In genomic region chr12:130983328-130984017, GRCh38 we compare ENCODE assay signal across 25 cellular contexts. TPM values are rescaled to one million over a fixed set of nuclear protein-coding genes. Genes with fewer than 3 reads are reported as not detected.
DNase-seq lines count a peak whose midpoint lies in the region; ATAC-seq and TF ChIP-seq lines count a peak whose summit lies in the region.
"Had no signal": no experiment of that assay in that cellular context is flagged by ENCODE, and none has a peak within 500 bp of the region (broad histone marks: within the 10 kb centered on the region; RNA-seq: fewer than 3 reads in every experiment).

No MANE protein-coding gene starts in this region.

- CTCF ChIA-PET in PC-9 (lab: Charles Lee) = no interaction called here

- no peaks in the 10 kb centered on the region for H3K9me2 ChIP-seq in PC-9 (ENCODE audit: insufficient read depth)

- no TSS peak for BruUV-seq in PC-9 (replicated peaks; lab: Mats Ljungman, UMichigan)

- H3K27me3 Mint-ChIP-seq in progenitor cell of endocrine pancreas = peaks cover 11% of the 10 kb centered on the region

- TF ChIP-seq CTCF in progenitor cell of endocrine pancreas (IDR thresholded peaks at IDR 0.05; ENCODE audit: unreplicated experiment) = no peak
- TF ChIP-seq CTCF in PC-9 (conservative IDR thresholded peaks at IDR 0.05) = no peak

- H4K20me1 ChIP-seq in BLaER1 treated with 17β-estradiol and CSF1 and Interleukin-3, amounts not matched to agents 10 nM and 100 nM = no peaks in the 10 kb centered on the region
- H4K20me1 ChIP-seq in PC-9 (ENCODE audit: insufficient read depth) = no peaks in the 10 kb centered on the region

- H3K36me3 Mint-ChIP-seq in progenitor cell of endocrine pancreas (ENCODE audit: insufficient read depth) = no peaks in the 10 kb centered on the region
- H3K36me3 Mint-ChIP-seq: activated naive CD4-positive, alpha-beta T cell treated with anti-CD3 and anti-CD28 coated beads, Interleukin-2, amount 50 U/mL, for 72 hours; CD4-positive, CD25-positive, alpha-beta regulatory T cell; mesothelial cell of epicardium had no signal

- DNase-seq in OCI-M1 (lab: John Stamatoyannopoulos, UW) (peak; percentile 41), cardiac septum (ENCODE audit: low spot score) (peak; percentile 54), progenitor cell of endocrine pancreas (ENCODE audit: low spot score, unreplicated experiment) (no peak), PC-9 (no peak)
- no peak for DNase-seq in activated CD4-positive, CD25-positive, alpha-beta regulatory T cell (lab: John Stamatoyannopoulos, UW)
- DNase-seq in stimulated activated CD4-positive, alpha-beta T cell treated with anti-CD3 and anti-CD28 coated beads, Interleukin-1b, Interleukin-23, amount 100 ng/mL, for 48 hours = no peak
- DNase-seq: activated B cell treated with CpG ODN at 0.5 μM for 24 hours; activated CD8-positive, alpha-beta T cell treated with anti-CD3 and anti-CD28 coated beads for 36 hours; activated T-cell treated with anti-CD3 and anti-CD28 coated beads, Interleukin-2, amount 50 U/mL, for 24 hours; body of pancreas; CD4-positive, CD25-positive, alpha-beta regulatory T cell; DMS53; KG1; NCI-H1092; NCI-H2081; NCI-H510A; stimulated activated CD4-positive, alpha-beta T cell treated with anti-CD3 and anti-CD28 coated beads, Interleukin-4, amount 100 ng/mL, for 4 hours had no signal

- ATAC-seq in GM18868 (IDR thresholded peaks at IDR 0.05; ENCODE audit: unreplicated experiment) = no peak
- ATAC-seq: activated CD8-positive, alpha-beta T cell treated with anti-CD3 and anti-CD28 coated beads for 36 hours; activated naive CD4-positive, alpha-beta T cell treated with anti-CD3 and anti-CD28 coated beads, Interleukin-2, amount 50 U/mL, for 72 hours; body of pancreas had no signal

- no peak overlapping the region for H2AFZ ChIP-seq in PC-9

- POLR2A ChIA-PET in PC-9 (lab: Charles Lee; ENCODE audit: unreplicated experiment) = no interaction called here

- intact Hi-C loops in cardiac septum (cut with DNase I) (no loop called here), PC-9 (cut with micrococcal nuclease; ENCODE audit: unreplicated experiment) (no loop called here)

- no peaks in the 10 kb centered on the region for H3K36me3 ChIP-seq in BLaER1 treated with 17β-estradiol and CSF1 and Interleukin-3, amounts not matched to agents 10 nM and 100 nM
- H3K36me3 ChIP-seq in PC-9 (ENCODE audit: low read depth) = no peaks in the 10 kb centered on the region
- H3K36me3 ChIP-seq: SJSA1, vagina had no signal

- H3K27me3 ChIP-seq in BLaER1 treated with 17β-estradiol and CSF1 and Interleukin-3, amounts not matched to agents 10 nM and 100 nM = no peaks in the 10 kb centered on the region
- peaks cover 74% of the 10 kb centered on the region for H3K27me3 ChIP-seq in PC-9 (ENCODE audit: insufficient read depth, low read depth)
- H3K27me3 ChIP-seq: body of pancreas, SJSA1, vagina had no signal

- no peaks in the 10 kb centered on the region for H3K79me2 ChIP-seq in PC-9 (ENCODE audit: low read depth)

- H3K9me3 ChIP-seq in BLaER1 treated with 17β-estradiol and CSF1 and Interleukin-3, amounts not matched to agents 10 nM and 100 nM (replicated peaks in 1 of 11) = no peaks in the 10 kb centered on the region
- no peaks in the 10 kb centered on the region for H3K9me3 ChIP-seq in PC-9 (ENCODE audit: insufficient read depth, low read depth)
- H3K9me3 ChIP-seq: body of pancreas, SJSA1, vagina had no signal

- H3K4me1 Mint-ChIP-seq in progenitor cell of endocrine pancreas (ENCODE audit: low read depth) = peaks cover 20% of the 10 kb centered on the region
- H3K4me1 Mint-ChIP-seq: CD4-positive, CD25-positive, alpha-beta regulatory T cell had no signal

- peaks cover 43 to 60% (median 54%) of the 10 kb centered on the region in 10 experiments for H3K4me1 ChIP-seq in BLaER1 treated with 17β-estradiol and CSF1 and Interleukin-3, amounts not matched to agents 10 nM and 100 nM
- no peaks in the 10 kb centered on the region for H3K4me1 ChIP-seq in PC-9 (replicated peaks; ENCODE audit: insufficient read depth)
- H3K4me1 ChIP-seq: SJSA1, vagina had no signal

- no peak overlapping the region for H3K9ac ChIP-seq in BLaER1 treated with 17β-estradiol and CSF1 and Interleukin-3, amounts not matched to agents 10 nM and 100 nM

- H3K4me2 ChIP-seq in BLaER1 treated with 17β-estradiol and CSF1 and Interleukin-3, amounts not matched to agents 10 nM and 100 nM = peak overlapping the region in 9 of 11 experiments; percentile 72 to 92 (median 83); a peak in 16 of 22 replicates
- H3K4me2 ChIP-seq in PC-9 = no peak overlapping the region
- H3K4me2 ChIP-seq: smooth muscle cell had no signal

- H3K27ac ChIP-seq in BLaER1 treated with 17β-estradiol and CSF1 and Interleukin-3, amounts not matched to agents 10 nM and 100 nM = no peak overlapping the region
- H3K27ac ChIP-seq in PC-9 = no peak overlapping the region
- H3K27ac ChIP-seq: body of pancreas, SJSA1, vagina had no signal

- no peaks in the 10 kb centered on the region for H3F3A ChIP-seq in PC-9 (ENCODE audit: insufficient read depth, low read depth)

- no peak overlapping the region for H3K4me3 Mint-ChIP-seq in progenitor cell of endocrine pancreas (ENCODE audit: low read depth)
- H3K4me3 Mint-ChIP-seq: activated B cell treated with CpG ODN at 0.5 μM for 24 hours; activated CD8-positive, alpha-beta T cell treated with anti-CD3 and anti-CD28 coated beads for 36 hours; activated T-cell treated with anti-CD3 and anti-CD28 coated beads, Interleukin-2, amount 50 U/mL, for 24 hours; CD4-positive, CD25-positive, alpha-beta regulatory T cell; mesothelial cell of epicardium; nephron had no signal

- H3K9me3 Mint-ChIP-seq in progenitor cell of endocrine pancreas (ENCODE audit: low read depth) = no peaks in the 10 kb centered on the region
- H3K9me3 Mint-ChIP-seq: activated B cell treated with CpG ODN at 0.5 μM for 24 hours; activated CD8-positive, alpha-beta T cell treated with anti-CD3 and anti-CD28 coated beads for 36 hours; activated naive CD4-positive, alpha-beta T cell treated with anti-CD3 and anti-CD28 coated beads, Interleukin-2, amount 50 U/mL, for 72 hours; activated T-cell treated with anti-CD3 and anti-CD28 coated beads, Interleukin-2, amount 50 U/mL, for 24 hours; mesothelial cell of epicardium; nephron had no signal

- H3K27ac Mint-ChIP-seq in progenitor cell of endocrine pancreas = peak overlapping the region; percentile 31
- H3K27ac Mint-ChIP-seq: activated CD8-positive, alpha-beta T cell treated with anti-CD3 and anti-CD28 coated beads for 36 hours; activated naive CD4-positive, alpha-beta T cell treated with anti-CD3 and anti-CD28 coated beads, Interleukin-2, amount 50 U/mL, for 72 hours; activated T-cell treated with anti-CD3 and anti-CD28 coated beads, Interleukin-2, amount 50 U/mL, for 24 hours; CD4-positive, CD25-positive, alpha-beta regulatory T cell; mesothelial cell of epicardium; nephron had no signal

- no peak overlapping the region for H3K4me3 ChIP-seq in BLaER1 treated with 17β-estradiol and CSF1 and Interleukin-3, amounts not matched to agents 10 nM and 100 nM
- no peak overlapping the region for H3K4me3 ChIP-seq in PC-9
- H3K4me3 ChIP-seq: body of pancreas, SJSA1, smooth muscle cell, vagina had no signal

RNA-seq across cellular contexts. Expression of gene ADGRD1, which starts 29.8 kb away (rescaled TPM):
- total RNA-seq in cardiac septum (54.6 TPM), progenitor cell of endocrine pancreas (4.0 and 6.6 TPM in 2 replicates), PC-9 (2021) (not detected in 2 replicates)
- total RNA-seq: CD4-positive, CD25-positive, alpha-beta regulatory T cell; smooth muscle cell had no signal

Comparison
In these comparisons a context has a peak if more than half of its experiments do, and no peak if none do; other contexts are left out.
1. DNase-seq: peak in OCI-M1 (single experiment) and cardiac septum (single experiment); none in progenitor cell of endocrine pancreas (single experiment), PC-9 (0 of 2), activated CD4-positive, CD25-positive, alpha-beta regulatory T cell (0 of 4) and stimulated activated CD4-positive, alpha-beta T cell treated with anti-CD3 and anti-CD28 coated beads, Interleukin-1b, Interleukin-23, amount 100 ng/mL, for 48 hours (single experiment).